ENCODE assay signal across 8 cellular contexts in genomic region chr2:74374509-74375205, GRCh38. TPM values are rescaled to one million over a fixed set of nuclear protein-coding genes. Genes with fewer than 3 reads are reported as not detected.
DNase-seq lines count a peak whose midpoint lies in the region; ATAC-seq and TF ChIP-seq lines count a peak whose summit lies in the region.

No MANE protein-coding gene starts in this region.

- TF ChIP-seq CTCF in epithelial cell of esophagus (IDR thresholded peaks at IDR 0.05; ENCODE audit: insufficient read depth, low read depth, low read length, missing control alignments) (no peak), mesothelial cell of epicardium (IDR thresholded peaks at IDR 0.05; ENCODE audit: unreplicated experiment) (no peak), GM10248 (IDR thresholded peaks at IDR 0.05; ENCODE audit: control extremely low read depth, extremely low read depth, low read depth, missing control alignments) (no peak)

- CTCF ChIA-PET in GM10248 (lab: Yijun Ruan, JAX): interaction anchor here (4.1 kb wide), 1 partner anchor 17 kb away, joined by 17 read pairs; no protein-coding TSS in a partner anchor

- H3K27me3 Mint-ChIP-seq in mesothelial cell of epicardium (ENCODE audit: low read depth): no peaks in the 10 kb centered on the region

- ATAC-seq in HG03378 (IDR thresholded peaks at IDR 0.05; ENCODE audit: unreplicated experiment): no peak

- H3K4me3 Mint-ChIP-seq in mesothelial cell of epicardium: peak overlapping the region; percentile 69

- peak; percentile 94 for DNase-seq in D341Med (ENCODE audit: low spot score)
- peak; percentile 93 for DNase-seq in NCI-H2227 (lab: John Stamatoyannopoulos, UW; ENCODE audit: unreplicated experiment)
- DNase-seq in epithelial cell of esophagus (ENCODE audit: low read depth): peak; percentile 84
- peak; percentile 60 to 74 for DNase-seq in mesothelial cell of epicardium (ENCODE audit: low spot score in 2 of 2, unreplicated experiment in 2 of 2)
- no peak for DNase-seq in stimulated activated CD4-positive, alpha-beta T cell treated with anti-CD3 and anti-CD28 coated beads, Interleukin-2, amount 100 ng/mL, for 48 hours
- DNase-seq in T-helper 1 cell: no peak
- no peak for DNase-seq in GM10248 (ENCODE audit: extremely low spot score)

- H3K9me3 Mint-ChIP-seq in mesothelial cell of epicardium: no peaks in the 10 kb centered on the region

- POLR2A ChIA-PET in GM10248 (lab: Yijun Ruan, JAX): no interaction called here

- H3K4me1 Mint-ChIP-seq in mesothelial cell of epicardium: peaks cover 16% of the 10 kb centered on the region

- H3K36me3 Mint-ChIP-seq in mesothelial cell of epicardium: peaks cover 14% of the 10 kb centered on the region

- peak overlapping the region; percentile 20 for H3K4me3 ChIP-seq in epithelial cell of esophagus (ENCODE audit: low read length)

- peak overlapping the region; percentile 70 for H3K27ac Mint-ChIP-seq in mesothelial cell of epicardium

RNA-seq across cellular contexts. Expression of gene DCTN1, which starts 5.5 kb away (rescaled TPM):
- total RNA-seq in mesothelial cell of epicardium: 125 to 136 TPM (median 132 TPM) in 3 replicates

RNA-seq across cellular contexts. Expression of gene SLC4A5, which starts 31.4 kb away (rescaled TPM):
- total RNA-seq in mesothelial cell of epicardium: 7.5 to 9.3 TPM (median 9.2 TPM) in 3 replicates

RNA-seq across cellular contexts. Expression of gene C2orf81, which starts 46.8 kb away (rescaled TPM):
- 4.7 to 8.8 TPM (median 6.0 TPM) in 3 replicates for total RNA-seq in mesothelial cell of epicardium

RNA-seq across cellular contexts. Expression of gene WDR54, which starts 46.9 kb away (rescaled TPM):
- total RNA-seq in mesothelial cell of epicardium: 20.2 to 25.0 TPM (median 23.7 TPM) in 3 replicates

Comparison
In these comparisons a context has a peak if more than half of its experiments do, and no peak if none do; other contexts are left out.
1. DNase-seq: peak in D341Med (single experiment), NCI-H2227 (single experiment), epithelial cell of esophagus (single experiment) and mesothelial cell of epicardium (2 of 2); none in stimulated activated CD4-positive, alpha-beta T cell treated with anti-CD3 and anti-CD28 coated beads, Interleukin-2, amount 100 ng/mL, for 48 hours (0 of 2), T-helper 1 cell (0 of 5) and GM10248 (single experiment).